ENCODE assay signal across 8 cellular contexts in genomic region chr1:162991444-162991843, GRCh38.
"Had no signal": no experiment of that assay in that cellular context is flagged by ENCODE, and none has a peak within 500 bp of the region (broad histone marks: within the 10 kb centered on the region; RNA-seq: fewer than 3 reads in every experiment).

No MANE protein-coding gene starts in this region.

- H3K27ac Mint-ChIP-seq: GM23338, H9, IgD-negative memory B cell had no signal

- FAIRE-seq: H1, H54, HepG2 had no signal

- H3K4me2 ChIP-seq: GM23338 had no signal

- H3K9me3 Mint-ChIP-seq: GM23338, H9, IgD-negative memory B cell had no signal

- DNase-seq: H9, HCEC 1CT had no signal

- H3K4me3 Mint-ChIP-seq: GM23338, H9, IgD-negative memory B cell had no signal

- H3K4me3 ChIP-seq: GM23338 had no signal

- H3K4me1 Mint-ChIP-seq: GM23338, H9, IgD-negative memory B cell had no signal

- H2AFZ ChIP-seq: GM23338 had no signal

- ATAC-seq: GM23338, HepG2 had no signal

- H3K27ac ChIP-seq: HL-60 had no signal
